Comparison of ENCODE assay signal across 2 cellular contexts in the genomic region with DNA sequence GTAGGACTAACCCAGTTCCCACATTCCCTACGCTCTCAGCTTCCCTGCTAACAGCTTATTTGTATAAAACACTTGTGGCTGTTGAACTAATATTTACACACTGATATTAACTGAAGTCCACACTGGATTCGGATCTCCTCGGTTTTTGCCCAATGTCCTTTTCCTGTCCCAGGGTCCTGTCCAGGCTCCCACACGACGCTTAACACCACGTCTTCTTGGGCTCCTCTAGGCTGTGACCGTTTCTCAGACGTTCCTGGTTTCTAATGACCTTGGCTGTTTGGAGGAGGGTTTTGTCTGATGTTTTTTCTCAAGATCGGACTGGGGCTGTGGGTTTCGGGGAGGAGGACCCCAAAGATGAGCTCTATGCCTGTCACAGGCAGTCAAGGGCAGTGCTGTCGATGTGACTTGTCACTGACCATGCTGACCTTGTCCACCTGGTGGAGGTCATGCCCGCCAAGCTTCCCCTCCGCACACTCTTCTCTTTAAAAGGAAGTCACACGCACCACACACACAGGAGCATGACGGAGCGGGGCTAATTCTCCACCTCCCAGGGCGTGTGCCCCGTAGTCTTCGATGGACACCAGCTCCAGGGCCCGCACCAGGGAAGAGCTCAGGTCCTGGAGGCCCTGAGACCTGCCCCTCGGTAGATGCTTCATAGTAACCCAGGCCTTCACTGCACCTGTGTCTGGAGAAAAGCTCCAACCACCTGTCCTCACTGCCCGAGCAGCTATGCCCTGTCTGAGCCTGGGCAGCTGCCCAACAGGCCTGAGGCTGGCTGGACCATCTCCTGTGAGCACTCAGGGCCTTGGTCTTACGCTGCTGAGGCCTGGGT.
TF ChIP-seq lines count a peak whose summit lies in the region.

No MANE protein-coding gene starts in this region.

TF ChIP-seq in GM23338, 12 proteins besides CTCF, POLR2A, EP300 and RAD21 (continued from another document):
- TF ChIP-seq POLR2AphosphoS5 (IDR thresholded peaks at IDR 0.05; ENCODE audit: low read depth): no peak
- TF ChIP-seq, protein P1, sequence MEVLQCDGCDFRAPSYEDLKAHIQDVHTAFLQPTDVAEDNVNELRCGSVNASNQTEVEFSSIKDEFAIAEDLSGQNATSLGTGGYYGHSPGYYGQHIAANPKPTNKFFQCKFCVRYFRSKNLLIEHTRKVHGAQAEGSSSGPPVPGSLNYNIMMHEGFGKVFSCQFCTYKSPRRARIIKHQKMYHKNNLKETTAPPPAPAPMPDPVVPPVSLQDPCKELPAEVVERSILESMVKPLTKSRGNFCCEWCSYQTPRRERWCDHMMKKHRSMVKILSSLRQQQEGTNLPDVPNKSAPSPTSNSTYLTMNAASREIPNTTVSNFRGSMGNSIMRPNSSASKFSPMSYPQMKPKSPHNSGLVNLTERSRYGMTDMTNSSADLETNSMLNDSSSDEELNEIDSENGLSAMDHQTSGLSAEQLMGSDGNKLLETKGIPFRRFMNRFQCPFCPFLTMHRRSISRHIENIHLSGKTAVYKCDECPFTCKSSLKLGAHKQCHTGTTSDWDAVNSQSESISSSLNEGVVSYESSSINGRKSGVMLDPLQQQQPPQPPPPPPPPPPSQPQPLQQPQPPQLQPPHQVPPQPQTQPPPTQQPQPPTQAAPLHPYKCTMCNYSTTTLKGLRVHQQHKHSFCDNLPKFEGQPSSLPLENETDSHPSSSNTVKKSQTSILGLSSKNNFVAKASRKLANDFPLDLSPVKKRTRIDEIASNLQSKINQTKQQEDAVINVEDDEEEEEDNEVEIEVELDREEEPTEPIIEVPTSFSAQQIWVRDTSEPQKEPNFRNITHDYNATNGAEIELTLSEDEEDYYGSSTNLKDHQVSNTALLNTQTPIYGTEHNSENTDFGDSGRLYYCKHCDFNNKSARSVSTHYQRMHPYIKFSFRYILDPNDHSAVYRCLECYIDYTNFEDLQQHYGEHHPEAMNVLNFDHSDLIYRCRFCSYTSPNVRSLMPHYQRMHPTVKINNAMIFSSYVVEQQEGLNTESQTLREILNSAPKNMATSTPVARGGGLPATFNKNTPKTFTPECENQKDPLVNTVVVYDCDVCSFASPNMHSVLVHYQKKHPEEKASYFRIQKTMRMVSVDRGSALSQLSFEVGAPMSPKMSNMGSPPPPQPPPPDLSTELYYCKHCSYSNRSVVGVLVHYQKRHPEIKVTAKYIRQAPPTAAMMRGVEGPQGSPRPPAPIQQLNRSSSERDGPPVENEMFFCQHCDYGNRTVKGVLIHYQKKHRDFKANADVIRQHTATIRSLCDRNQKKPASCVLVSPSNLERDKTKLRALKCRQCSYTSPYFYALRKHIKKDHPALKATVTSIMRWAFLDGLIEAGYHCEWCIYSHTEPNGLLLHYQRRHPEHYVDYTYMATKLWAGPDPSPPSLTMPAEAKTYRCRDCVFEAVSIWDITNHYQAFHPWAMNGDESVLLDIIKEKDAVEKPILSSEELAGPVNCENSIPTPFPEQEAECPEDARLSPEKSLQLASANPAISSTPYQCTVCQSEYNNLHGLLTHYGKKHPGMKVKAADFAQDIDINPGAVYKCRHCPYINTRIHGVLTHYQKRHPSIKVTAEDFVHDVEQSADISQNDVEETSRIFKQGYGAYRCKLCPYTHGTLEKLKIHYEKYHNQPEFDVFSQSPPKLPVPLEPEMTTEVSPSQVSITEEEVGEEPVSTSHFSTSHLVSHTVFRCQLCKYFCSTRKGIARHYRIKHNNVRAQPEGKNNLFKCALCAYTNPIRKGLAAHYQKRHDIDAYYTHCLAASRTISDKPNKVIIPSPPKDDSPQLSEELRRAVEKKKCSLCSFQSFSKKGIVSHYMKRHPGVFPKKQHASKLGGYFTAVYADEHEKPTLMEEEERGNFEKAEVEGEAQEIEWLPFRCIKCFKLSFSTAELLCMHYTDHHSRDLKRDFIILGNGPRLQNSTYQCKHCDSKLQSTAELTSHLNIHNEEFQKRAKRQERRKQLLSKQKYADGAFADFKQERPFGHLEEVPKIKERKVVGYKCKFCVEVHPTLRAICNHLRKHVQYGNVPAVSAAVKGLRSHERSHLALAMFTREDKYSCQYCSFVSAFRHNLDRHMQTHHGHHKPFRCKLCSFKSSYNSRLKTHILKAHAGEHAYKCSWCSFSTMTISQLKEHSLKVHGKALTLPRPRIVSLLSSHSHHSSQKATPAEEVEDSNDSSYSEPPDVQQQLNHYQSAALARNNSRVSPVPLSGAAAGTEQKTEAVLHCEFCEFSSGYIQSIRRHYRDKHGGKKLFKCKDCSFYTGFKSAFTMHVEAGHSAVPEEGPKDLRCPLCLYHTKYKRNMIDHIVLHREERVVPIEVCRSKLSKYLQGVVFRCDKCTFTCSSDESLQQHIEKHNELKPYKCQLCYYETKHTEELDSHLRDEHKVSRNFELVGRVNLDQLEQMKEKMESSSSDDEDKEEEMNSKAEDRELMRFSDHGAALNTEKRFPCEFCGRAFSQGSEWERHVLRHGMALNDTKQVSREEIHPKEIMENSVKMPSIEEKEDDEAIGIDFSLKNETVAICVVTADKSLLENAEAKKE (CRISPR knock-in tag; IDR thresholded peaks at IDR 0.05): no peak
TF ChIP-seq in GM23338: peak in this region for 0.

TF ChIP-seq in H1, 55 proteins besides CTCF, POLR2A, EP300 and RAD21:
- no peak for TF ChIP-seq TAF7 (optimal IDR thresholded peaks at IDR 0.05; ENCODE audit: borderline replicate concordance, low read depth, low read length)
- TF ChIP-seq SIX5 (IDR thresholded peaks at IDR 0.05; ENCODE audit: low read depth, low read length): no peak
- no peak for TF ChIP-seq FOSL1 (IDR thresholded peaks at IDR 0.05; ENCODE audit: insufficient read depth, low read depth, low read length)
- TF ChIP-seq NRF1 (IDR thresholded peaks at IDR 0.05; ENCODE audit: low read depth, low read length): no peak
- TF ChIP-seq ATF3 (IDR thresholded peaks at IDR 0.05; ENCODE audit: insufficient read depth, low read depth, low read length): no peak
- no peak for TF ChIP-seq SP4 (IDR thresholded peaks at IDR 0.05; ENCODE audit: low read length)
- TF ChIP-seq CHD2 (IDR thresholded peaks at IDR 0.05; ENCODE audit: low read length): no peak
- no peak for TF ChIP-seq SUZ12 (IDR thresholded peaks at IDR 0.05; ENCODE audit: low read length)
- no peak for TF ChIP-seq TEAD4 (IDR thresholded peaks at IDR 0.05; ENCODE audit: low read depth, low read length)
- TF ChIP-seq, protein P2, sequence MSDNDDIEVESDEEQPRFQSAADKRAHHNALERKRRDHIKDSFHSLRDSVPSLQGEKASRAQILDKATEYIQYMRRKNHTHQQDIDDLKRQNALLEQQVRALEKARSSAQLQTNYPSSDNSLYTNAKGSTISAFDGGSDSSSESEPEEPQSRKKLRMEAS (IDR thresholded peaks at IDR 0.05): no peak
- no peak for TF ChIP-seq ZNF274 (IDR thresholded peaks at IDR 0.05; ENCODE audit: borderline replicate concordance, extremely low read depth, low read length)
- TF ChIP-seq NANOG (IDR thresholded peaks at IDR 0.05; ENCODE audit: insufficient read depth, low read depth, low read length, poor library complexity, severe bottlenecking): no peak
- no peak for TF ChIP-seq GTF2F1 (IDR thresholded peaks at IDR 0.05; ENCODE audit: borderline replicate concordance, low read depth, low read length)
- TF ChIP-seq JUN (IDR thresholded peaks at IDR 0.05; ENCODE audit: low read depth, low read length): no peak
- no peak for TF ChIP-seq POLR2AphosphoS5 (IDR thresholded peaks at IDR 0.05; ENCODE audit: low read depth, low read length)
- no peak for TF ChIP-seq E2F6 (IDR thresholded peaks at IDR 0.05)
